1 cellular context compared by ENCODE assay signal in the genomic region with DNA sequence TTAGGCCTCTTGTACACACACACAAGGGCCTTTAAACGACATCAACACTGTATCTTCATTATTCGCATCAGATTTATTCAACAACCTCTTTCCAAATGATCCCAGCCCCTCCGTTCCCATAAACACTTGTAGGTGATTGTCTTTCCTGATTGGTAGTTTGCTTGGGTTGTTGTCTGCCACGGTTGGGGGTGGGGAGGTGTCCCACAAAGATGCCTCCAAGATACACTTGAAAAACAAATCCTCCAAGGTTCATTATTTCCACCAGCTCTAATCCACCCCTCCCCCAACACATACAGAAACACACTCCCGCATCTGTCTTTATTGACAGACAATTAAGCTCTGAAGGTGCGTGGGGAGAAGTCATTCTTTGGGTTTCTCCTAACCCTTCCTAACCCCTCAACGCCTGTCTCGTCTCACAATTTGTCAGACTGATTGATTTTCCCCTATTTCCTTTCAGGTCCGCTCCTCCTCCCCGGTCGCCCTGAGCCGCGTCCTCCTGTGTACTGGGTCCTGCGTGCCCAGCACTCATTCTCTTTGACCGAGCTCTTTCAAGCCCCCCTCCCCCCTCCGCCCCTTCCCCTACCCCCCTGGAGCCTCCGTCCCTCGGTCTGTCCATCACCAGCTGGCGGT.
A peak's percentile ranks its signal among the peaks of the same experiment; 100 is the strongest.
TF ChIP-seq lines count a peak whose summit lies in the region.

No MANE protein-coding gene starts in this region.

TF ChIP-seq in K562, 482 proteins besides CTCF, POLR2A, EP300 and RAD21 (continued from another document):
- TF ChIP-seq MAZ (CRISPR knock-in tag; conservative IDR thresholded peaks at IDR 0.05 in 1 of 2, IDR thresholded peaks at IDR 0.05 in 1 of 2) = peak in 1 of 2 experiments; percentile 32; a peak in 1 of 4 replicates
- TF ChIP-seq, protein P1, sequence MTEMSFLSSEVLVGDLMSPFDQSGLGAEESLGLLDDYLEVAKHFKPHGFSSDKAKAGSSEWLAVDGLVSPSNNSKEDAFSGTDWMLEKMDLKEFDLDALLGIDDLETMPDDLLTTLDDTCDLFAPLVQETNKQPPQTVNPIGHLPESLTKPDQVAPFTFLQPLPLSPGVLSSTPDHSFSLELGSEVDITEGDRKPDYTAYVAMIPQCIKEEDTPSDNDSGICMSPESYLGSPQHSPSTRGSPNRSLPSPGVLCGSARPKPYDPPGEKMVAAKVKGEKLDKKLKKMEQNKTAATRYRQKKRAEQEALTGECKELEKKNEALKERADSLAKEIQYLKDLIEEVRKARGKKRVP (CRISPR knock-in tag; IDR thresholded peaks at IDR 0.05) = peak; percentile 36; the same call in 1 of the 2 replicates
